ENCODE assay signal across 9 cellular contexts in the genomic region with DNA sequence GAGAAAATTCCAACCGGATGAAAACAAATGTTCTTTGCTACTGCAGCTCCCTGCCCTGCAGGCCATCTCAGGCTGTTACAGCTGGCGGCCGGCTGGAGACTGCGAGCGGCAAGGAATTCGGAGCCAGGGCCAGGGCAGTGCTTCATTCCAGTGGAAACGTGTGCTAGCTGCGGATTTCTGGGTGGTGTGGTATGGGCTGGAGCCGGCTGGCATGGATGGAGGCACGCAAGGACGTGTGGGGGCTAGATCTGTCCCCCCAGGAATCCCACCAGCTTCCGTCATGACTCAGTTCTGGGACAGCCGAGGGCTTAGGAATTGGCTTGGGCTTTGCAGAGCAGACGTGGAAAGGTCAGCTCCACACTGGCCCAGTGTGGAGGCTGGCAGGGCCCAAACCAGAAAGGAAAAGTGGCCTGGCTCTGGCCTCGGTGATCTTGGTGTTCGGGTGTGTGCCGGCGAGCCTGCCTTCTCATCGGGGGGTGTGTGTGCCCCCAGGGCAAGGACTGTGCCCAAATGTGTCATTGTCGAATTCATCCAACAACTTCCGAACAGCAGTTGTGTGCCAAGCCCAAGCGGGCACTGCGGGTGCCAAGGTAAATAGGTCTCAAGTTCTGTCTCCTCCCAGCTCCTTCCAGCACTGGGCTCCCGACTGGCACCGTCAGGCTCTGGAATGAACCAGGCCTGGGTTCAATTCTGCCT. TPM values are rescaled to one million over a fixed set of nuclear protein-coding genes. Genes with fewer than 3 reads are reported as not detected.
DNase-seq lines count a peak whose midpoint lies in the region; ATAC-seq, FAIRE-seq and TF ChIP-seq lines count a peak whose summit lies in the region.
"Had no signal": no experiment of that assay in that cellular context is flagged by ENCODE, and none has a peak within 500 bp of the region (broad histone marks: within the 10 kb centered on the region; RNA-seq: fewer than 3 reads in every experiment).

No MANE protein-coding gene starts in this region.

- peak overlapping the region; percentile 84 for H2BK5ac ChIP-seq in IMR-90 (ENCODE audit: low read depth, low read length, poor library complexity, severe bottlenecking)

- H3K9me3 Mint-ChIP-seq in type B pancreatic cell = no peaks in the 10 kb centered on the region

- H3K9me3 ChIP-seq in IMR-90 (ENCODE audit: control insufficient read depth, insufficient read depth, low read length) (no peaks in the 10 kb centered on the region), tibial nerve (no peaks in the 10 kb centered on the region)

- peak overlapping the region; percentile 86 for H4K5ac ChIP-seq in IMR-90 (ENCODE audit: low read depth, low read length)

- POLR2A ChIA-PET in IMR-90 (lab: Charles Lee; ENCODE audit: unreplicated experiment) = no interaction called here

- DNase-seq in IMR-90 (peak; percentile 80), bronchial epithelial cell (ENCODE audit: low read depth) (peak; percentile 90), left kidney (ENCODE audit: low read depth, low spot score) (peak; percentile 66), type B pancreatic cell (ENCODE audit: extremely low spot score, unreplicated experiment) (no peak), tibial nerve (ENCODE audit: low spot score in 2 of 2) (no peak), NCI-H526 treated with DMSO at 0.1 percent for 48 hours (lab: John Stamatoyannopoulos, UW) (no peak), superior temporal gyrus (ENCODE audit: extremely low spot score) (no peak)
- DNase-seq: activated CD8-positive, alpha-beta memory T cell treated with anti-CD3 and anti-CD28 coated beads, Interleukin-2, amount 10 ng/mL, durations not matched to agents 7 days and 5 days had no signal

- peak overlapping the region; percentile 66 for H2AFZ ChIP-seq in IMR-90 (replicated peaks; ENCODE audit: low read length, poor library complexity)

- peak overlapping the region; percentile 97 for H4K91ac ChIP-seq in IMR-90 (ENCODE audit: insufficient read depth, low read depth, low read length)

- peak overlapping the region; percentile 86 for H2BK20ac ChIP-seq in IMR-90 (ENCODE audit: low read depth, low read length)

- peaks cover 19% of the 10 kb centered on the region for H3K4me1 Mint-ChIP-seq in type B pancreatic cell (ENCODE audit: unreplicated experiment)
- H3K4me1 Mint-ChIP-seq: activated CD8-positive, alpha-beta memory T cell treated with anti-CD3 and anti-CD28 coated beads, Interleukin-2, amount 10 ng/mL, durations not matched to agents 7 days and 5 days had no signal

- H3K4ac ChIP-seq in IMR-90 (ENCODE audit: low read depth, low read length) = peak overlapping the region; percentile 90

- H4K20me1 ChIP-seq in IMR-90 (ENCODE audit: insufficient read depth, low read length) = no peaks in the 10 kb centered on the region

- intact Hi-C loops in IMR-90 (cut with micrococcal nuclease) = loop anchor here (5.0 to 10.0 kb wide), 2 partner anchors 86 to 124 kb away; no protein-coding TSS in a partner anchor

- TF ChIP-seq CTCF in IMR-90 (conservative IDR thresholded peaks at IDR 0.05; ENCODE audit: low read depth, low read length) (peak; percentile 33; the same call in 1 of the 2 replicates), bronchial epithelial cell (IDR thresholded peaks at IDR 0.05; ENCODE audit: insufficient read depth, low read length, severe bottlenecking) (peak; percentile 32), type B pancreatic cell (conservative IDR thresholded peaks at IDR 0.05) (peak; percentile 45), tibial nerve (IDR thresholded peaks at IDR 0.05) (peak in 1 of 5 experiments; percentile 25)

- H3K36me3 Mint-ChIP-seq in type B pancreatic cell = no peaks in the 10 kb centered on the region
- H3K36me3 Mint-ChIP-seq: activated CD8-positive, alpha-beta memory T cell treated with anti-CD3 and anti-CD28 coated beads, Interleukin-2, amount 10 ng/mL, durations not matched to agents 7 days and 5 days had no signal

- peak overlapping the region; percentile 67 for H3K14ac ChIP-seq in IMR-90 (replicated peaks; ENCODE audit: low read depth, low read length)

- peak; percentile 32; the same call in 1 of the 2 replicates for TF ChIP-seq RAD21 in IMR-90 (IDR thresholded peaks at IDR 0.05; ENCODE audit: low read length)

- ATAC-seq in IMR-90 (ENCODE audit: low read depth) (peak; percentile 62), GM21737 (IDR thresholded peaks at IDR 0.05; ENCODE audit: unreplicated experiment) (no peak)
- ATAC-seq: activated CD8-positive, alpha-beta memory T cell treated with anti-CD3 and anti-CD28 coated beads, Interleukin-2, amount 10 ng/mL, durations not matched to agents 7 days and 5 days had no signal

- H3K27me3 ChIP-seq in IMR-90 (ENCODE audit: control insufficient read depth, insufficient read depth, low read length) = no peaks in the 10 kb centered on the region
- H3K27me3 ChIP-seq in bronchial epithelial cell (ENCODE audit: control insufficient read depth, insufficient read depth, low read length) = peaks cover 2% of the 10 kb centered on the region
- H3K27me3 ChIP-seq in tibial nerve = no peaks in the 10 kb centered on the region

- H3K36me3 ChIP-seq in IMR-90 (ENCODE audit: control insufficient read depth, insufficient read depth, low read length) (no peaks in the 10 kb centered on the region), bronchial epithelial cell (ENCODE audit: control insufficient read depth, insufficient read depth, low read length) (no peaks in the 10 kb centered on the region), tibial nerve (no peaks in the 10 kb centered on the region)

- H3K9ac ChIP-seq in IMR-90 (ENCODE audit: low read depth, low read length) = peak overlapping the region; percentile 42

- peak overlapping the region; percentile 44 for H3K23ac ChIP-seq in IMR-90 (ENCODE audit: low read depth, low read length)

- in situ Hi-C loops in IMR-90 (cut with MboI; ENCODE audit: low sequenced_read_pairs) = no loop called here

- FAIRE-seq in bronchial epithelial cell (lab: Jason Lieb, UNC) = peak; percentile 96

- H3K56ac ChIP-seq in IMR-90 (ENCODE audit: extremely low read depth, insufficient read depth, low read length) = peak overlapping the region; percentile 60

- peak overlapping the region; percentile 89; the same call in 2 of the 3 replicates for H2BK15ac ChIP-seq in IMR-90 (ENCODE audit: low read depth, low read length)

- TF ChIP-seq POLR2A in IMR-90 (IDR thresholded peaks at IDR 0.05; ENCODE audit: low read depth, low read length) (peak; percentile 32; the same call in 1 of the 2 replicates), tibial nerve (IDR thresholded peaks at IDR 0.05) (no peak)

- no peak overlapping the region for H3K4me3 Mint-ChIP-seq in type B pancreatic cell
- H3K4me3 Mint-ChIP-seq: activated CD8-positive, alpha-beta memory T cell treated with anti-CD3 and anti-CD28 coated beads, Interleukin-2, amount 10 ng/mL, durations not matched to agents 7 days and 5 days had no signal

- CTCF ChIA-PET in IMR-90 (lab: Yijun Ruan, JAX) = interaction anchor here (1.0 kb wide), 1 partner anchor 29 kb away, joined by 3 read pairs; no protein-coding TSS in a partner anchor

- H3K4me3 ChIP-seq in IMR-90 (ENCODE audit: insufficient read depth, low read depth, low read length) = no peak overlapping the region
- no peak overlapping the region for H3K4me3 ChIP-seq in bronchial epithelial cell (ENCODE audit: low read depth, low read length)
- H3K4me3 ChIP-seq in tibial nerve = no peak overlapping the region

- no TSS peak for BruUV-seq in IMR-90 (replicated peaks; lab: Mats Ljungman, UMichigan)

- H3K9me1 ChIP-seq in IMR-90 (ENCODE audit: insufficient read depth, low read length) = peaks cover 21% of the 10 kb centered on the region

- WGBS in IMR-90 (ENCODE audit: extremely low coverage in 2 of 2, insufficient read length in 1 of 2), 2 experiments = 53% methylated on average over 14 of the region's 25 CpGs; no CpG with 5 or more reads in 1 of the 2 experiments
- WGBS in tibial nerve, 2 donors = 51 to 58% methylated on average over 19 of the region's 25 CpGs

- peak overlapping the region; percentile 91 for H3K27ac ChIP-seq in IMR-90 (ENCODE audit: insufficient read depth, low read length)
- peak overlapping the region in 2 of 4 donors; percentile 15 to 16 for H3K27ac ChIP-seq in tibial nerve

- no peak overlapping the region for H3K27ac Mint-ChIP-seq in type B pancreatic cell
- H3K27ac Mint-ChIP-seq: activated CD8-positive, alpha-beta memory T cell treated with anti-CD3 and anti-CD28 coated beads, Interleukin-2, amount 10 ng/mL, durations not matched to agents 7 days and 5 days had no signal

- peak overlapping the region; percentile 86 to 94 for H4K8ac ChIP-seq in IMR-90 (ENCODE audit: low read depth in 2 of 2, low read length in 2 of 2)

- H3K18ac ChIP-seq in IMR-90 (ENCODE audit: low read depth, low read length) = peak overlapping the region; percentile 83

- H3K79me1 ChIP-seq in IMR-90 (ENCODE audit: low read depth in 1 of 2, low read length in 2 of 2) = peaks cover 0 to 5% of the 10 kb centered on the region in 2 experiments; a peak in 1 of 4 replicates

- H2BK120ac ChIP-seq in IMR-90 (ENCODE audit: low read depth, low read length) = peak overlapping the region; percentile 94

- no peaks in the 10 kb centered on the region for H3K27me3 Mint-ChIP-seq in type B pancreatic cell

- TF ChIP-seq EP300 in tibial nerve (IDR thresholded peaks at IDR 0.05) = peak in 1 of 2 donors; percentile 38

- H3K4me1 ChIP-seq in IMR-90 (ENCODE audit: control insufficient read depth, insufficient read depth, low read length) = peaks cover 48% of the 10 kb centered on the region
- H3K4me1 ChIP-seq in tibial nerve = peaks cover 0 to 43% (median 0%) of the 10 kb centered on the region in 4 donors

- dilution Hi-C loops in IMR-90 (cut with HindIII; ENCODE audit: low sequenced_read_pairs, unreplicated experiment) = no loop called here

- H2AK5ac ChIP-seq in IMR-90 (ENCODE audit: low read depth, low read length) = peak overlapping the region; percentile 95

- peak overlapping the region; percentile 61 for H2AK9ac ChIP-seq in IMR-90 (replicated peaks; ENCODE audit: low read depth, low read length, poor library complexity)

- H3K4me2 ChIP-seq in IMR-90 (ENCODE audit: low read depth, low read length) = peak overlapping the region; percentile 17; the same call in 1 of the 2 replicates

TF ChIP-seq in IMR-90, 13 proteins besides CTCF, POLR2A, EP300 and RAD21 (continues in another document):
- TF ChIP-seq NFE2L2 (IDR thresholded peaks at IDR 0.05; ENCODE audit: low read depth, low read length) = peak; percentile 10; the same call in 1 of the 2 replicates
- no peak for TF ChIP-seq RFX5 (IDR thresholded peaks at IDR 0.05; ENCODE audit: low read depth, low read length)
- TF ChIP-seq SMC3 (IDR thresholded peaks at IDR 0.05; ENCODE audit: low read depth, low read length) = peak; percentile 19; the same call in 1 of the 2 replicates
- no peak for TF ChIP-seq CEBPB (IDR thresholded peaks at IDR 0.05; ENCODE audit: low read depth, low read length)
- TF ChIP-seq CHD1 (IDR thresholded peaks at IDR 0.05; ENCODE audit: low read depth, low read length) = no peak

RNA-seq across cellular contexts. Expression of a gene that starts 48.1 kb away (rescaled TPM):
- total RNA-seq in IMR-90 (2012; rRNA removed) = 1.1 and 1.4 TPM in 2 replicates
- polyA plus RNA-seq in IMR-90 (2012; rRNA removed) = 0.83 and 1.0 TPM in 2 replicates
- polyA plus RNA-seq in IMR-90 (2012; cell fraction: cytosol; rRNA removed) = 0.36 and 0.56 TPM in 2 replicates
- polyA plus RNA-seq in IMR-90 (2012; cell fraction: nucleus; rRNA removed; ENCODE audit: low replicate concordance) = 0.84 and 1.00 TPM in 2 replicates
- under 0.01 and 0.26 TPM in 2 replicates for total RNA-seq in bronchial epithelial cell
- total RNA-seq in type B pancreatic cell (ENCODE audit: low replicate concordance) = 2.3 and 2.8 TPM in 2 replicates
- total RNA-seq in tibial nerve = 1 to 10 TPM in 1 of 4 donors, under 1 TPM in 3; 0.22 to 1.0 (median 0.59) TPM
- total RNA-seq: activated CD8-positive, alpha-beta memory T cell treated with anti-CD3 and anti-CD28 coated beads, Interleukin-2, amount 10 ng/mL, durations not matched to agents 7 days and 5 days had no signal

Comparison
In these comparisons a context has a peak if more than half of its experiments do, and no peak if none do; other contexts are left out.
1. DNase-seq: peak in IMR-90 (single experiment), bronchial epithelial cell (single experiment) and left kidney (single experiment); none in type B pancreatic cell (single experiment), tibial nerve (0 of 2), NCI-H526 treated with DMSO at 0.1 percent for 48 hours (single experiment) and superior temporal gyrus (single experiment).